In the genomic region with DNA sequence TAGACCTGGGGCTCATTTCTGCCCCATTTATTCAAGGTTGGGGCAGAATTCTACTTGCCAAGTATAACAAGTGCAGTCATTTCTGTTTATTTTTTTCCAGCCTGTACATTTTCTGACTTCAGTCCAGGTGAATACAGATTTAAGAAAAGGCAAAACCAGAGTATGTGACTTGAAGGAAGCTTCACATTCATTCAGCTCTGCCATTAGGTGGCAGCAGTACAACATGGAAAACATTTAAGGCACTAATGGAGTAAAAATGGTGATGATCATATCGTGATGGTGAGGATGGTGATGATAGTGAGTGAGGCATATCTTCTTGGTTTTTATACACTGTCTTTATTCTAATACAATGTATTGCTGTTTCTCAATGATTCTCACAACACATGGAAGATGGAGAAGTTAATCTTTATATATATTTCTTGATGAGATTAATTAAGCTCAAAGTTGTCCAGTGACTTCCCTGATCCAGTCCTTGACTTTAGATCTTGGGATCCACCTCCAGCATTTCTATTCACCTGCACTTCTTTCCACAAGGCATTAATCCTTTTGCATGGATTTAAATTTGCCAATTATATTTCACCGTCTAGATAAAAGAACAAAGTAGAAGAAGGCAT, we compare ENCODE assay signal across 8 cellular contexts.
DNase-seq lines count a peak whose midpoint lies in the region; ATAC-seq lines count a peak whose summit lies in the region.

No MANE protein-coding gene starts in this region.

- no peaks in the 10 kb centered on the region for H3K9me3 Mint-ChIP-seq in activated T-helper 1 cell treated with anti-CD3 and anti-CD28 coated beads, Interleukin-12 subunit alpha, Interleukin-12 subunit beta, Interleukin-2, Interleukin-4 antibody, amounts not matched to agents 30 ng/mL and 10 ng/mL and 1 ng/mL, durations not matched to agents 14 hours and 24 hours and 36 hours
- H3K9me3 Mint-ChIP-seq in stimulated activated effector memory CD8-positive, alpha-beta T cell treated with anti-CD3 and anti-CD28 coated beads, Interleukin-12 subunit alpha, Interleukin-12 subunit beta, amount 100 ng/mL, for 72 hours = peaks cover 11% of the 10 kb centered on the region

- DNase-seq in DMS153 (lab: John Stamatoyannopoulos, UW) = peak; percentile 42
- peak; percentile 11 for DNase-seq in NCI-H2107 (lab: John Stamatoyannopoulos, UW)
- peak; percentile 68 for DNase-seq in astrocyte of the hippocampus (ENCODE audit: low read depth, low spot score)
- no peak for DNase-seq in left lobe of liver (ENCODE audit: low spot score)
- no peak for DNase-seq in activated T-helper 1 cell treated with anti-CD3 and anti-CD28 coated beads, Interleukin-12 subunit alpha, Interleukin-12 subunit beta, Interleukin-2, Interleukin-4 antibody, amounts not matched to agents 30 ng/mL and 10 ng/mL and 1 ng/mL, durations not matched to agents 14 hours and 24 hours and 36 hours (ENCODE audit: low spot score)
- no peak for DNase-seq in stimulated activated effector memory CD8-positive, alpha-beta T cell treated with anti-CD3 and anti-CD28 coated beads, Interleukin-12 subunit alpha, Interleukin-12 subunit beta, amount 100 ng/mL, for 72 hours (ENCODE audit: low spot score in 2 of 2)
- no peak for DNase-seq in activated CD4-positive, CD25-positive, alpha-beta regulatory T cell (lab: John Stamatoyannopoulos, UW)

- H3K27me3 Mint-ChIP-seq in activated T-helper 1 cell treated with anti-CD3 and anti-CD28 coated beads, Interleukin-12 subunit alpha, Interleukin-12 subunit beta, Interleukin-2, Interleukin-4 antibody, amounts not matched to agents 30 ng/mL and 10 ng/mL and 1 ng/mL, durations not matched to agents 14 hours and 24 hours and 36 hours (ENCODE audit: insufficient read depth) = no peaks in the 10 kb centered on the region

- intact Hi-C loops in activated T-helper 1 cell treated with anti-CD3 and anti-CD28 coated beads, Interleukin-12 subunit alpha, Interleukin-12 subunit beta, Interleukin-2, Interleukin-4 antibody, amounts not matched to agents 30 ng/mL and 10 ng/mL and 1 ng/mL, durations not matched to agents 14 hours and 24 hours and 36 hours (cut with micrococcal nuclease) = no loop called here

- no peak overlapping the region for H3K27ac Mint-ChIP-seq in activated T-helper 1 cell treated with anti-CD3 and anti-CD28 coated beads, Interleukin-12 subunit alpha, Interleukin-12 subunit beta, Interleukin-2, Interleukin-4 antibody, amounts not matched to agents 30 ng/mL and 10 ng/mL and 1 ng/mL, durations not matched to agents 14 hours and 24 hours and 36 hours
- no peak overlapping the region for H3K27ac Mint-ChIP-seq in stimulated activated effector memory CD8-positive, alpha-beta T cell treated with anti-CD3 and anti-CD28 coated beads, Interleukin-12 subunit alpha, Interleukin-12 subunit beta, amount 100 ng/mL, for 72 hours

- no peaks in the 10 kb centered on the region for H3K36me3 Mint-ChIP-seq in activated T-helper 1 cell treated with anti-CD3 and anti-CD28 coated beads, Interleukin-12 subunit alpha, Interleukin-12 subunit beta, Interleukin-2, Interleukin-4 antibody, amounts not matched to agents 30 ng/mL and 10 ng/mL and 1 ng/mL, durations not matched to agents 14 hours and 24 hours and 36 hours (ENCODE audit: low read depth)
- no peaks in the 10 kb centered on the region for H3K36me3 Mint-ChIP-seq in stimulated activated effector memory CD8-positive, alpha-beta T cell treated with anti-CD3 and anti-CD28 coated beads, Interleukin-12 subunit alpha, Interleukin-12 subunit beta, amount 100 ng/mL, for 72 hours

- H3K4me3 Mint-ChIP-seq in activated T-helper 1 cell treated with anti-CD3 and anti-CD28 coated beads, Interleukin-12 subunit alpha, Interleukin-12 subunit beta, Interleukin-2, Interleukin-4 antibody, amounts not matched to agents 30 ng/mL and 10 ng/mL and 1 ng/mL, durations not matched to agents 14 hours and 24 hours and 36 hours = no peak overlapping the region
- H3K4me3 Mint-ChIP-seq in stimulated activated effector memory CD8-positive, alpha-beta T cell treated with anti-CD3 and anti-CD28 coated beads, Interleukin-12 subunit alpha, Interleukin-12 subunit beta, amount 100 ng/mL, for 72 hours = no peak overlapping the region

- H3K4me1 Mint-ChIP-seq in activated T-helper 1 cell treated with anti-CD3 and anti-CD28 coated beads, Interleukin-12 subunit alpha, Interleukin-12 subunit beta, Interleukin-2, Interleukin-4 antibody, amounts not matched to agents 30 ng/mL and 10 ng/mL and 1 ng/mL, durations not matched to agents 14 hours and 24 hours and 36 hours (ENCODE audit: low read depth) = no peaks in the 10 kb centered on the region
- no peaks in the 10 kb centered on the region for H3K4me1 Mint-ChIP-seq in stimulated activated effector memory CD8-positive, alpha-beta T cell treated with anti-CD3 and anti-CD28 coated beads, Interleukin-12 subunit alpha, Interleukin-12 subunit beta, amount 100 ng/mL, for 72 hours

- peak; percentile 57 for ATAC-seq in GM21528 (IDR thresholded peaks at IDR 0.05; ENCODE audit: low FRiP score, unreplicated experiment)
- ATAC-seq in left lobe of liver = peak; percentile 83
- no peak for ATAC-seq in stimulated activated effector memory CD8-positive, alpha-beta T cell treated with anti-CD3 and anti-CD28 coated beads, Interleukin-12 subunit alpha, Interleukin-12 subunit beta, amount 100 ng/mL, for 72 hours

Comparison
In these comparisons a context has a peak if more than half of its experiments do, and no peak if none do; other contexts are left out.
1. DNase-seq: peak in DMS153 (single experiment), NCI-H2107 (single experiment) and astrocyte of the hippocampus (single experiment); none in left lobe of liver (single experiment), activated T-helper 1 cell treated with anti-CD3 and anti-CD28 coated beads, Interleukin-12 subunit alpha, Interleukin-12 subunit beta, Interleukin-2, Interleukin-4 antibody, amounts not matched to agents 30 ng/mL and 10 ng/mL and 1 ng/mL, durations not matched to agents 14 hours and 24 hours and 36 hours (single experiment), stimulated activated effector memory CD8-positive, alpha-beta T cell treated with anti-CD3 and anti-CD28 coated beads, Interleukin-12 subunit alpha, Interleukin-12 subunit beta, amount 100 ng/mL, for 72 hours (0 of 2) and activated CD4-positive, CD25-positive, alpha-beta regulatory T cell (0 of 4).